ENCODE assay signal across 24 cellular contexts in genomic region chr22:22035203-22035602, GRCh38.
"Had no signal": no experiment of that assay in that cellular context is flagged by ENCODE, and none has a peak within 500 bp of the region (broad histone marks: within the 10 kb centered on the region; RNA-seq: fewer than 3 reads in every experiment).

No MANE protein-coding gene starts in this region.

- H3K36me3 Mint-ChIP-seq: mesothelial cell of epicardium; natural killer cell treated with Interleukin-12 subunit alpha and Interleukin-12 subunit beta and Interleukin-15 and Interleukin-18, amount 100 ng/mL, for 72 hours; neural progenitor cell had no signal

- H3K4me3 ChIP-seq: gastrocnemius medialis, hepatocyte, left lung, mucosa of descending colon, neural progenitor cell, right lobe of liver, suprapubic skin, transverse colon, upper lobe of right lung, uterus had no signal

- H2AFZ ChIP-seq: hepatocyte, neural progenitor cell, parathyroid adenoma had no signal

- H3K4me1 Mint-ChIP-seq: mesothelial cell of epicardium; stimulated activated naive CD8-positive, alpha-beta T cell treated with anti-CD3 and anti-CD28 coated beads, Interleukin-15, amount 100 ng/mL, for 72 hours had no signal

- H3K4me2 ChIP-seq: hepatocyte, neural progenitor cell had no signal

- H3K27me3 ChIP-seq: gastrocnemius medialis, left lung, right lobe of liver, transverse colon, upper lobe of right lung, uterus had no signal

- ATAC-seq: gastrocnemius medialis; left cardiac atrium; left lung; mucosa of descending colon; natural killer cell treated with Interleukin-12 subunit alpha and Interleukin-12 subunit beta and Interleukin-15 and Interleukin-18, amount 100 ng/mL, for 72 hours; right lobe of liver; stimulated activated naive CD8-positive, alpha-beta T cell treated with anti-CD3 and anti-CD28 coated beads, Interleukin-15, amount 100 ng/mL, for 72 hours; upper lobe of right lung had no signal

- H3K79me2 ChIP-seq: hepatocyte, parathyroid adenoma had no signal

- H3K27ac Mint-ChIP-seq: mesothelial cell of epicardium; natural killer cell treated with Interleukin-12 subunit alpha and Interleukin-12 subunit beta and Interleukin-15 and Interleukin-18, amount 100 ng/mL, for 72 hours; neural progenitor cell; progenitor cell of endocrine pancreas had no signal

- H3K36me3 ChIP-seq: gastrocnemius medialis, left lung, neural progenitor cell, right lobe of liver, suprapubic skin, transverse colon, upper lobe of right lung, uterus had no signal

- H3K4me3 Mint-ChIP-seq: mesothelial cell of epicardium; natural killer cell treated with Interleukin-12 subunit alpha and Interleukin-12 subunit beta and Interleukin-15 and Interleukin-18, amount 100 ng/mL, for 72 hours; neural progenitor cell; stimulated activated naive CD8-positive, alpha-beta T cell treated with anti-CD3 and anti-CD28 coated beads, Interleukin-15, amount 100 ng/mL, for 72 hours had no signal

- H3K27me3 Mint-ChIP-seq: naive B cell; stimulated activated naive CD8-positive, alpha-beta T cell treated with anti-CD3 and anti-CD28 coated beads, Interleukin-15, amount 100 ng/mL, for 72 hours had no signal

- H3K4me1 ChIP-seq: left lung, parathyroid adenoma, right lobe of liver, suprapubic skin, transverse colon, upper lobe of right lung, uterus had no signal

- H3K9me3 Mint-ChIP-seq: mesothelial cell of epicardium; natural killer cell treated with Interleukin-12 subunit alpha and Interleukin-12 subunit beta and Interleukin-15 and Interleukin-18, amount 100 ng/mL, for 72 hours; neural progenitor cell; stimulated activated naive CD8-positive, alpha-beta T cell treated with anti-CD3 and anti-CD28 coated beads, Interleukin-15, amount 100 ng/mL, for 72 hours had no signal

- DNase-seq: cortex of kidney; foreskin fibroblast; gastrocnemius medialis; left cardiac atrium; left lung; mesenchymal stem cell; mucosa of descending colon; naive B cell; right lobe of liver; small intestine; stimulated activated CD4-positive, alpha-beta T cell treated with anti-CD3 and anti-CD28 coated beads, Interleukin-15, amount 100 ng/mL, for 24 hours; stimulated activated CD4-positive, alpha-beta T cell treated with anti-CD3 and anti-CD28 coated beads, Interleukin-2, amount 100 ng/mL, for 48 hours; stimulated activated naive CD4-positive, alpha-beta T cell; stimulated activated naive CD8-positive, alpha-beta T cell treated with anti-CD3 and anti-CD28 coated beads, Interleukin-15, amount 100 ng/mL, for 72 hours; transverse colon; upper lobe of right lung; uterus had no signal

- H3K27ac ChIP-seq: gastrocnemius medialis, hepatocyte, left lung, neural progenitor cell, parathyroid adenoma, right lobe of liver, suprapubic skin, transverse colon, upper lobe of right lung, uterus had no signal

- H3K9me3 ChIP-seq: gastrocnemius medialis, left lung, mucosa of descending colon, right lobe of liver, suprapubic skin, transverse colon, upper lobe of right lung, uterus had no signal
